Comparison of ENCODE assay signal across 9 cellular contexts in genomic region chr1:27539901-27540861, GRCh38. TPM values are rescaled to one million over a fixed set of nuclear protein-coding genes. Genes with fewer than 3 reads are reported as not detected.
DNase-seq lines count a peak whose midpoint lies in the region; ATAC-seq and TF ChIP-seq lines count a peak whose summit lies in the region.
"Had no signal": no experiment of that assay in that cellular context is flagged by ENCODE, and none has a peak within 500 bp of the region (broad histone marks: within the 10 kb centered on the region; RNA-seq: fewer than 3 reads in every experiment).

No MANE protein-coding gene starts in this region.

- peaks cover 5% of the 10 kb centered on the region for H3K36me3 Mint-ChIP-seq in activated CD8-positive, alpha-beta T cell treated with anti-CD3 and anti-CD28 coated beads, Interleukin-2, amount 10 ng/mL, durations not matched to agents 7 days and 5 days (ENCODE audit: low read depth)
- H3K36me3 Mint-ChIP-seq in activated CD8-positive, alpha-beta T cell treated with anti-CD3 and anti-CD28 coated beads for 36 hours (ENCODE audit: low read depth) = no peaks in the 10 kb centered on the region
- H3K36me3 Mint-ChIP-seq in WTC11 = peaks cover 10% of the 10 kb centered on the region
- H3K36me3 Mint-ChIP-seq in CD8-positive, alpha-beta T cell = peaks cover 19% of the 10 kb centered on the region

- POLR2A ChIA-PET in activated CD8-positive, alpha-beta T cell treated with anti-CD3 and anti-CD28 coated beads, Interleukin-2, amount 10 ng/mL, durations not matched to agents 7 days and 5 days (lab: Charles Lee) = no interaction called here
- POLR2A ChIA-PET in activated CD8-positive, alpha-beta T cell treated with anti-CD3 and anti-CD28 coated beads for 36 hours (lab: Charles Lee) = interaction anchor here (0.7 to 1.2 kb wide), 2 partner anchors 65 to 147 kb away, joined by 3 read pairs; no protein-coding TSS in a partner anchor
- POLR2A ChIA-PET in WTC11 (lab: Charles Lee) = interaction anchor here (1.1 kb wide), 1 partner anchor 13 kb away, joined by 3 read pairs; no protein-coding TSS in a partner anchor
- POLR2A ChIA-PET in CD8-positive, alpha-beta T cell (lab: Charles Lee) = interaction anchor here (0.7 kb wide), 1 partner anchor 227 kb away, joined by 3 read pairs; no protein-coding TSS in a partner anchor

- no peak for TF ChIP-seq CTCF in activated CD8-positive, alpha-beta T cell treated with anti-CD3 and anti-CD28 coated beads for 36 hours (IDR thresholded peaks at IDR 0.05)
- TF ChIP-seq CTCF in WTC11 (IDR thresholded peaks at IDR 0.05) (no peak), tibial artery (IDR thresholded peaks at IDR 0.05) (no peak)
- no peak for TF ChIP-seq CTCF in CD8-positive, alpha-beta T cell (IDR thresholded peaks at IDR 0.05)

- intact Hi-C loops in activated CD8-positive, alpha-beta T cell treated with anti-CD3 and anti-CD28 coated beads for 36 hours (cut with micrococcal nuclease) = no loop called here
- intact Hi-C loops in tibial artery (cut with DNase I; ENCODE audit: low total_unique reads) = loop anchor here (5.0 kb wide), 1 partner anchor 128 kb away; no protein-coding TSS in a partner anchor
- intact Hi-C loops in CD8-positive, alpha-beta T cell (cut with DNase I, micrococcal nuclease) = no loop called here

- H3K9me3 Mint-ChIP-seq in activated CD8-positive, alpha-beta T cell treated with anti-CD3 and anti-CD28 coated beads, Interleukin-2, amount 10 ng/mL, durations not matched to agents 7 days and 5 days (ENCODE audit: insufficient read depth) = no peaks in the 10 kb centered on the region
- no peaks in the 10 kb centered on the region for H3K9me3 Mint-ChIP-seq in activated CD8-positive, alpha-beta T cell treated with anti-CD3 and anti-CD28 coated beads for 36 hours
- no peaks in the 10 kb centered on the region for H3K9me3 Mint-ChIP-seq in WTC11
- no peaks in the 10 kb centered on the region for H3K9me3 Mint-ChIP-seq in CD8-positive, alpha-beta T cell

- H3K4me3 ChIP-seq in tibial artery = no peak overlapping the region
- no peak overlapping the region for H3K4me3 ChIP-seq in CD8-positive, alpha-beta T cell (ENCODE audit: low read depth, low read length)

- no peaks in the 10 kb centered on the region for H3K27me3 ChIP-seq in tibial artery
- no peaks in the 10 kb centered on the region for H3K27me3 ChIP-seq in CD8-positive, alpha-beta T cell (ENCODE audit: insufficient read depth, low read length)

- CTCF ChIA-PET in activated CD8-positive, alpha-beta T cell treated with anti-CD3 and anti-CD28 coated beads, Interleukin-2, amount 10 ng/mL, durations not matched to agents 7 days and 5 days (lab: Charles Lee) = interaction anchor here (1.8 kb wide), 1 partner anchor 17 kb away, joined by 8 read pairs; no protein-coding TSS in a partner anchor
- CTCF ChIA-PET in activated CD8-positive, alpha-beta T cell treated with anti-CD3 and anti-CD28 coated beads for 36 hours (lab: Charles Lee) = interaction anchor here (4.2 kb wide), 1 partner anchor 16 kb away, joined by 15 read pairs; no protein-coding TSS in a partner anchor
- CTCF ChIA-PET in WTC11 (lab: Charles Lee) = interaction anchor here (0.6 to 8.1 kb wide), 13 partner anchors 13 to 486 kb away, joined by 3 to 87 read pairs (median 8); partner anchors contain the start of gene AHDC1
- CTCF ChIA-PET in CD8-positive, alpha-beta T cell (lab: Charles Lee) = interaction anchor here (1.0 to 1.7 kb wide), 3 partner anchors 16 to 68 kb away, joined by 3 to 6 read pairs (median 3); no protein-coding TSS in a partner anchor

- no peak overlapping the region for H3K4me3 Mint-ChIP-seq in activated CD8-positive, alpha-beta T cell treated with anti-CD3 and anti-CD28 coated beads, Interleukin-2, amount 10 ng/mL, durations not matched to agents 7 days and 5 days
- no peak overlapping the region for H3K4me3 Mint-ChIP-seq in activated CD8-positive, alpha-beta T cell treated with anti-CD3 and anti-CD28 coated beads for 36 hours
- no peak overlapping the region for H3K4me3 Mint-ChIP-seq in WTC11
- no peak overlapping the region for H3K4me3 Mint-ChIP-seq in CD8-positive, alpha-beta T cell

- peaks cover 4 to 98% (median 86%) of the 10 kb centered on the region in 4 donors for H3K4me1 ChIP-seq in tibial artery
- no peaks in the 10 kb centered on the region for H3K4me1 ChIP-seq in CD8-positive, alpha-beta T cell (ENCODE audit: insufficient read depth, low read length)

- DNase-seq in activated CD8-positive, alpha-beta T cell treated with anti-CD3 and anti-CD28 coated beads, Interleukin-2, amount 10 ng/mL, durations not matched to agents 7 days and 5 days = no peak
- no peak for DNase-seq in activated CD8-positive, alpha-beta T cell treated with anti-CD3 and anti-CD28 coated beads for 36 hours
- DNase-seq in WTC11 (ENCODE audit: low spot score) = no peak
- DNase-seq in hepatic stellate cell (ENCODE audit: low spot score) = peak; percentile 78
- no peak for DNase-seq in tibial artery
- no peak for DNase-seq in CD8-positive, alpha-beta T cell
- no peak for DNase-seq in NCI-H2081 treated with DMSO at 0.1 percent for 48 hours (lab: John Stamatoyannopoulos, UW)
- DNase-seq: OCI-M1 had no signal

- ATAC-seq in activated CD8-positive, alpha-beta T cell treated with anti-CD3 and anti-CD28 coated beads, Interleukin-2, amount 10 ng/mL, durations not matched to agents 7 days and 5 days = no peak
- ATAC-seq in activated CD8-positive, alpha-beta T cell treated with anti-CD3 and anti-CD28 coated beads for 36 hours = no peak
- ATAC-seq in WTC11 (no peak), GM19463 (IDR thresholded peaks at IDR 0.05; ENCODE audit: unreplicated experiment) (no peak)
- no peak for ATAC-seq in CD8-positive, alpha-beta T cell

- no peaks in the 10 kb centered on the region for H3K9me3 ChIP-seq in tibial artery
- H3K9me3 ChIP-seq in CD8-positive, alpha-beta T cell (ENCODE audit: low read length) = no peaks in the 10 kb centered on the region

- H3K27ac ChIP-seq in tibial artery = peak overlapping the region; percentile 76 to 82
- H3K27ac ChIP-seq in CD8-positive, alpha-beta T cell (ENCODE audit: low read depth, low read length) = no peak overlapping the region

- peaks cover 20% of the 10 kb centered on the region for H3K4me1 Mint-ChIP-seq in activated CD8-positive, alpha-beta T cell treated with anti-CD3 and anti-CD28 coated beads, Interleukin-2, amount 10 ng/mL, durations not matched to agents 7 days and 5 days (ENCODE audit: low read depth)
- H3K4me1 Mint-ChIP-seq in activated CD8-positive, alpha-beta T cell treated with anti-CD3 and anti-CD28 coated beads for 36 hours (ENCODE audit: low read depth) = peaks cover 11% of the 10 kb centered on the region
- peaks cover 61% of the 10 kb centered on the region for H3K4me1 Mint-ChIP-seq in WTC11
- peaks cover 1% of the 10 kb centered on the region for H3K4me1 Mint-ChIP-seq in CD8-positive, alpha-beta T cell (ENCODE audit: low read depth)

- peak overlapping the region; percentile 23 for H3K27ac Mint-ChIP-seq in activated CD8-positive, alpha-beta T cell treated with anti-CD3 and anti-CD28 coated beads, Interleukin-2, amount 10 ng/mL, durations not matched to agents 7 days and 5 days
- H3K27ac Mint-ChIP-seq in activated CD8-positive, alpha-beta T cell treated with anti-CD3 and anti-CD28 coated beads for 36 hours = no peak overlapping the region
- H3K27ac Mint-ChIP-seq in WTC11 = peak overlapping the region; percentile 83
- H3K27ac Mint-ChIP-seq in CD8-positive, alpha-beta T cell = no peak overlapping the region

- H3K27me3 Mint-ChIP-seq in activated CD8-positive, alpha-beta T cell treated with anti-CD3 and anti-CD28 coated beads, Interleukin-2, amount 10 ng/mL, durations not matched to agents 7 days and 5 days (ENCODE audit: low read depth) = no peaks in the 10 kb centered on the region
- H3K27me3 Mint-ChIP-seq in activated CD8-positive, alpha-beta T cell treated with anti-CD3 and anti-CD28 coated beads for 36 hours = no peaks in the 10 kb centered on the region
- H3K27me3 Mint-ChIP-seq in WTC11 (ENCODE audit: low read depth) = no peaks in the 10 kb centered on the region
- no peaks in the 10 kb centered on the region for H3K27me3 Mint-ChIP-seq in CD8-positive, alpha-beta T cell (ENCODE audit: low read depth)

- peaks cover 1 to 6% (median 4%) of the 10 kb centered on the region in 3 donors for H3K36me3 ChIP-seq in tibial artery
- H3K36me3 ChIP-seq in CD8-positive, alpha-beta T cell (ENCODE audit: insufficient read depth, low read length) = peaks cover 4% of the 10 kb centered on the region

TF ChIP-seq in WTC11, 78 proteins besides CTCF, POLR2A, EP300 and RAD21 (continues in another document):
- TF ChIP-seq ZBTB43 (CRISPR knock-in tag; IDR thresholded peaks at IDR 0.05) = no peak
- no peak for TF ChIP-seq ZNF425 (CRISPR knock-in tag; conservative IDR thresholded peaks at IDR 0.05)
- no peak for TF ChIP-seq MXD4 (CRISPR knock-in tag; IDR thresholded peaks at IDR 0.05; ENCODE audit: borderline replicate concordance)

RNA-seq across cellular contexts. Expression of gene WASF2, which starts 50.2 kb away (rescaled TPM):
- total RNA-seq in activated CD8-positive, alpha-beta T cell treated with anti-CD3 and anti-CD28 coated beads, Interleukin-2, amount 10 ng/mL, durations not matched to agents 7 days and 5 days = 100 to 1,000 TPM; 120 to 127 TPM
- 100 to 1,000 TPM; 108 to 111 TPM for total RNA-seq in activated CD8-positive, alpha-beta T cell treated with anti-CD3 and anti-CD28 coated beads for 36 hours
- total RNA-seq in WTC11 (2021) = 90.1 to 104 TPM (median 92.8 TPM) in 3 replicates
- 10 to 100 TPM; 91.6 to 95.0 TPM for total RNA-seq in CD8-positive, alpha-beta T cell

Comparison
In these comparisons a context has a peak if more than half of its experiments do, and no peak if none do; other contexts are left out.
1. H3K27ac Mint-ChIP-seq: peak in activated CD8-positive, alpha-beta T cell treated with anti-CD3 and anti-CD28 coated beads, Interleukin-2, amount 10 ng/mL, durations not matched to agents 7 days and 5 days (single experiment) and WTC11 (single experiment); none in activated CD8-positive, alpha-beta T cell treated with anti-CD3 and anti-CD28 coated beads for 36 hours (single experiment) and CD8-positive, alpha-beta T cell (single experiment).